Comparison of ENCODE assay signal across 16 cellular contexts in genomic region chr10:30056281-30056680, GRCh38. TPM values are rescaled to one million over a fixed set of nuclear protein-coding genes. Genes with fewer than 3 reads are reported as not detected.
DNase-seq lines count a peak whose midpoint lies in the region; ATAC-seq, FAIRE-seq and TF ChIP-seq lines count a peak whose summit lies in the region.
"Had no signal": no experiment of that assay in that cellular context is flagged by ENCODE, and none has a peak within 500 bp of the region (broad histone marks: within the 10 kb centered on the region; RNA-seq: fewer than 3 reads in every experiment).

No MANE protein-coding gene starts in this region.

- FAIRE-seq in A549 (lab: Jason Lieb, UNC): no peak

- H3K4me2 ChIP-seq in A549 (peak overlapping the region; percentile 96), osteoblast (ENCODE audit: insufficient read depth, low read length) (peak overlapping the region; percentile 81), OCI-LY7 (ENCODE audit: low read length) (no peak overlapping the region)

- POLR2A ChIA-PET in A549 (lab: Yijun Ruan, JAX) (no interaction called here), OCI-LY7 (lab: Charles Lee) (no interaction called here)

- intact Hi-C loops in OCI-LY7 (cut with micrococcal nuclease; ENCODE audit: unreplicated experiment): no loop called here

- H3K79me2 ChIP-seq in osteoblast (ENCODE audit: insufficient read depth, low read length) (peaks cover 79% of the 10 kb centered on the region), OCI-LY7 (ENCODE audit: insufficient read depth, low read depth, low read length) (no peaks in the 10 kb centered on the region)

- peaks cover 17% of the 10 kb centered on the region for H3K27me3 Mint-ChIP-seq in endothelial cell (ENCODE audit: unreplicated experiment)

- TF ChIP-seq EP300 in A549 (IDR thresholded peaks at IDR 0.05): no peak

- no peak for TF ChIP-seq RAD21 in A549 (conservative IDR thresholded peaks at IDR 0.05 in 1 of 2, IDR thresholded peaks at IDR 0.05 in 1 of 2)

- ATAC-seq in A549: no peak
- ATAC-seq in GM18519 (IDR thresholded peaks at IDR 0.05; ENCODE audit: low FRiP score, unreplicated experiment): no peak

- H3K9ac ChIP-seq in HUES48 (ENCODE audit: low read depth, low read length): no peak overlapping the region

- no peak for TF ChIP-seq POLR2A in A549 (IDR thresholded peaks at IDR 0.05; ENCODE audit: low read length)

- no peak for DNase-seq in A549 (ENCODE audit: low read depth in 1 of 2, low spot score in 1 of 2)
- DNase-seq in endothelial cell (ENCODE audit: low spot score): no peak
- peak; percentile 87 for DNase-seq in osteoblast (ENCODE audit: insufficient read length, low spot score, missing footprints)
- DNase-seq in GM13977 (ENCODE audit: low spot score): no peak
- no peak for DNase-seq in OCI-LY7 (ENCODE audit: low spot score)
- DNase-seq in SHP77 treated with DMSO at 0.1 percent for 48 hours (lab: John Stamatoyannopoulos, UW): no peak
- DNase-seq: activated CD4-positive, alpha-beta T cell treated with anti-CD3 and anti-CD28 coated beads, Interleukin-2, amount 50 U/mL, for 1 hour; activated effector memory CD4-positive, alpha-beta T cell treated with anti-CD3 and anti-CD28 coated beads, Interleukin-2, amount 50 U/mL, for 16 hours; AML-193; caudate nucleus; DMS79 treated with DMSO at 0.1 percent for 48 hours; NCI-H1048; NCI-H226 had no signal

- CTCF ChIA-PET in A549 (lab: Yijun Ruan, JAX): no interaction called here
- CTCF ChIA-PET in OCI-LY7 (lab: Charles Lee; ENCODE audit: unreplicated experiment): no interaction called here

- BruUV-seq in OCI-LY7 (replicated peaks; lab: Mats Ljungman, UMichigan): no TSS peak

- H3K4me1 Mint-ChIP-seq in endothelial cell (ENCODE audit: unreplicated experiment): peaks cover 58% of the 10 kb centered on the region

- H3K4me3 ChIP-seq in A549: no peak overlapping the region
- peak overlapping the region; percentile 0; the same call in 1 of the 2 replicates for H3K4me3 ChIP-seq in HUES48 (ENCODE audit: low read depth, low read length)
- peak overlapping the region; percentile 81 for H3K4me3 ChIP-seq in osteoblast (ENCODE audit: insufficient read depth, low read length)
- H3K4me3 ChIP-seq in OCI-LY7 (ENCODE audit: low read depth, low read length, poor library complexity, severe bottlenecking): no peak overlapping the region

- H3K27ac ChIP-seq in A549 (peak overlapping the region in 1 of 2 experiments; percentile 83; a peak in 1 of 6 replicates), HUES48 (ENCODE audit: low read depth, low read length) (peak overlapping the region; percentile 82), osteoblast (ENCODE audit: low read depth, low read length) (peak overlapping the region; percentile 37), OCI-LY7 (ENCODE audit: low read depth, low read length, poor library complexity, severe bottlenecking) (no peak overlapping the region)

- H3K9me2 ChIP-seq in OCI-LY7 (ENCODE audit: insufficient read depth, low read length): no peaks in the 10 kb centered on the region

- 27% methylated on average over 1 of the region's 1 CpG for WGBS in A549 (ENCODE audit: missing lambda C conversion rate)

- H3K4me1 ChIP-seq in A549 (peaks cover 51% of the 10 kb centered on the region), HUES48 (ENCODE audit: control insufficient read depth, insufficient read depth, low read length) (peaks cover 40% of the 10 kb centered on the region), osteoblast (ENCODE audit: insufficient read depth, low read length) (peaks cover 57% of the 10 kb centered on the region), OCI-LY7 (ENCODE audit: insufficient read depth, low read length, poor library complexity, severe bottlenecking) (no peaks in the 10 kb centered on the region)

- in situ Hi-C loops in GM13977 (cut with MboI; ENCODE audit: low pct_unique_long_range_greater_than_20kb, low sequenced_read_pairs, unreplicated experiment): no loop called here

- H3K4me3 Mint-ChIP-seq in endothelial cell (ENCODE audit: unreplicated experiment): peak overlapping the region; percentile 97
- H3K4me3 Mint-ChIP-seq: T-helper 2 cell treated with Interferon-gamma antibody and Interleukin-4, amounts not matched to agents 5 μg/mL and 100 μg/mL, for 36 hours had no signal

- H4K20me1 ChIP-seq in osteoblast (ENCODE audit: insufficient read depth, low read length) (peaks cover 17% of the 10 kb centered on the region), OCI-LY7 (ENCODE audit: insufficient read depth, low read length) (no peaks in the 10 kb centered on the region)

- H3K36me3 Mint-ChIP-seq in endothelial cell (ENCODE audit: low read depth, unreplicated experiment): peaks cover 20% of the 10 kb centered on the region

- H3K27me3 ChIP-seq in HUES48 (ENCODE audit: control insufficient read depth, insufficient read depth, low read length): peaks cover 36% of the 10 kb centered on the region
- no peaks in the 10 kb centered on the region for H3K27me3 ChIP-seq in osteoblast (ENCODE audit: insufficient read depth, low read length)

- H2AFZ ChIP-seq in osteoblast (ENCODE audit: low read length) (no peak overlapping the region), OCI-LY7 (ENCODE audit: low read length) (no peak overlapping the region)

- no peaks in the 10 kb centered on the region for H3K9me3 Mint-ChIP-seq in endothelial cell (ENCODE audit: unreplicated experiment)
- H3K9me3 Mint-ChIP-seq: T-helper 2 cell treated with Interferon-gamma antibody and Interleukin-4, amounts not matched to agents 5 μg/mL and 100 μg/mL, for 36 hours had no signal

- peak overlapping the region; percentile 93 for H3K27ac Mint-ChIP-seq in endothelial cell (ENCODE audit: unreplicated experiment)
- H3K27ac Mint-ChIP-seq: T-helper 2 cell treated with Interferon-gamma antibody and Interleukin-4, amounts not matched to agents 5 μg/mL and 100 μg/mL, for 36 hours had no signal

- TF ChIP-seq CTCF in A549 (IDR thresholded peaks at IDR 0.05) (no peak), endothelial cell (IDR thresholded peaks at IDR 0.05; ENCODE audit: unreplicated experiment) (no peak), osteoblast (IDR thresholded peaks at IDR 0.05; ENCODE audit: extremely low read depth, low read depth, low read length) (no peak), GM13977 (IDR thresholded peaks at IDR 0.05; ENCODE audit: extremely low read depth, insufficient read depth, missing control alignments) (no peak), OCI-LY7 (conservative IDR thresholded peaks at IDR 0.05; ENCODE audit: low read length) (no peak)

- no peaks in the 10 kb centered on the region for H3K9me3 ChIP-seq in A549
- H3K9me3 ChIP-seq in HUES48 (ENCODE audit: control insufficient read depth, insufficient read depth, low read length): no peaks in the 10 kb centered on the region
- H3K9me3 ChIP-seq in osteoblast (ENCODE audit: low read depth, low read length): no peaks in the 10 kb centered on the region
- H3K9me3 ChIP-seq in OCI-LY7 (ENCODE audit: low read length): no peaks in the 10 kb centered on the region

- H3K36me3 ChIP-seq in HUES48 (ENCODE audit: control insufficient read depth, insufficient read depth, low read length): no peaks in the 10 kb centered on the region
- no peaks in the 10 kb centered on the region for H3K36me3 ChIP-seq in osteoblast (ENCODE audit: insufficient read depth, low read length)
- H3K36me3 ChIP-seq in OCI-LY7 (ENCODE audit: insufficient read depth, low read length): no peaks in the 10 kb centered on the region

TF ChIP-seq in A549, 52 proteins besides CTCF, POLR2A, EP300 and RAD21:
- TF ChIP-seq EHF (CRISPR knock-in tag; IDR thresholded peaks at IDR 0.05): no peak
- no peak for TF ChIP-seq FOXS1 (CRISPR knock-in tag; IDR thresholded peaks at IDR 0.05)
- TF ChIP-seq PBX3 (IDR thresholded peaks at IDR 0.05): no peak
- no peak for TF ChIP-seq TFCP2L1 (CRISPR knock-in tag; IDR thresholded peaks at IDR 0.05)
- TF ChIP-seq MAX (IDR thresholded peaks at IDR 0.05): no peak
- TF ChIP-seq SMC3 (IDR thresholded peaks at IDR 0.05): no peak
- TF ChIP-seq ELK1 (IDR thresholded peaks at IDR 0.05; ENCODE audit: low read depth, low read length): no peak
- no peak for TF ChIP-seq HOXB13 (CRISPR knock-in tag; IDR thresholded peaks at IDR 0.05; ENCODE audit: low read depth)
- TF ChIP-seq CBX2 (IDR thresholded peaks at IDR 0.05; ENCODE audit: borderline replicate concordance, low read depth): no peak
- no peak for TF ChIP-seq MAFK (IDR thresholded peaks at IDR 0.05; ENCODE audit: partially characterized antibody)
- no peak for TF ChIP-seq SREBF2 (IDR thresholded peaks at IDR 0.05)
- no peak for TF ChIP-seq CHD2 (IDR thresholded peaks at IDR 0.05; ENCODE audit: low read length, partially characterized antibody)
- TF ChIP-seq HEYL (CRISPR knock-in tag; IDR thresholded peaks at IDR 0.05): no peak

RNA-seq across cellular contexts. Expression of gene JCAD, which starts 3.1 kb away (rescaled TPM):
- 6.4 and 7.3 TPM in 2 replicates for polyA plus RNA-seq in A549 (2011; rRNA removed)
- polyA plus RNA-seq in A549 (2012; cell fraction: cytosol; rRNA removed): 2.8 and 3.6 TPM in 2 replicates
- 2.8 and 4.9 TPM in 2 replicates for polyA plus RNA-seq in A549 (2012; cell fraction: nucleus; rRNA removed)
- polyA plus RNA-seq in A549 (2017; fragmentation: RNase III; extraction: RNeasy Plus Mini Kit Qiagen cat#74134 plus additional on column Dnase treatment): 4.4 to 6.4 TPM (median 5.5 TPM) in 3 replicates
- 11.8 and 14.4 TPM in 2 replicates for polyA minus RNA-seq in A549 (2011; rRNA and poly(A)+ RNA removed)
- total RNA-seq in endothelial cell (ENCODE audit: unreplicated experiment): 234 TPM
- 47.0 and 52.7 TPM in 2 replicates for total RNA-seq in osteoblast
- total RNA-seq in OCI-LY7 (2014; rRNA removed; shearing (Covaris generic)): not detected in 2 replicates
- total RNA-seq in OCI-LY7 (2022): 0.04 TPM in 1 of 2 replicates, not detected in the other

Comparison
In these comparisons a context has a peak if more than half of its experiments do, and no peak if none do; other contexts are left out.
1. H3K4me3 ChIP-seq: peak in HUES48 (single experiment) and osteoblast (single experiment); none in A549 (single experiment) and OCI-LY7 (single experiment).
2. RNA of gene JCAD, which starts 3.1 kb away (total RNA-seq): 234 TPM in endothelial cell (single experiment) and 47.0 to 52.7 TPM in osteoblast; 0.04 TPM in OCI-LY7; every median in the first group is over 10 times any median in the second.